28 cellular contexts compared by ENCODE assay signal in the genomic region with DNA sequence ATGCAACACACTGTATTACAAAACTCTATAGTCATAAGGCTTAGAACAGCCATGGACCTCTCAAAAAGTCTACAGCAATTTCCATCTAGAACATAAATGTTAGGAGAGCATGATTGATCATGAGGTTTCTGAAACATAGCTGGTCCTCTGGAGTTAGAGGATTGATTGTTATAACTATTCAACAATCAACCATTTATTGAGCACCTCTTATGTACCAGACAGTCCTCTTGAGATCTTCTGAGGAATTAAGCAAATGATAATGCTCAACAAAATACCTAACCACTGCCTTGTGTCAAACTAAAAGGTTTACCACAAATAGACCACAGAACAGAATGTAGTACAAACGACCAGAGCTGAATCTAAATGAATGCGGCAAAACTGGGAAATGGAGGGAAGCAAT.
"Had no signal": no experiment of that assay in that cellular context is flagged by ENCODE, and none has a peak within 500 bp of the region (broad histone marks: within the 10 kb centered on the region; RNA-seq: fewer than 3 reads in every experiment).

No MANE protein-coding gene starts in this region.

- H3K36me3 Mint-ChIP-seq: stimulated activated memory B cell treated with anti-CD40 and anti-IgM and Interleukin-4, amounts not matched to agents 10 μg/mL and 1 μg/mL and 100 μg/mL, for 72 hours; stimulated activated naive B cell treated with anti-CD40 and anti-IgM and Interleukin-4, amounts not matched to agents 10 μg/mL and 1 μg/mL and 100 μg/mL, for 72 hours; type B pancreatic cell had no signal

- H3K27me3 ChIP-seq: suprapubic skin, testis, thyroid gland, tibial artery, tibial nerve, transverse colon, upper lobe of left lung, upper lobe of right lung, uterus, vagina had no signal

- H3K4me3 Mint-ChIP-seq: stimulated activated effector memory CD8-positive, alpha-beta T cell treated with anti-CD3 and anti-CD28 coated beads, Interleukin-12 subunit alpha, Interleukin-12 subunit beta, amount 100 ng/mL, for 72 hours; stimulated activated memory B cell treated with anti-CD40 and anti-IgM and Interleukin-4, amounts not matched to agents 10 μg/mL and 1 μg/mL and 100 μg/mL, for 72 hours; stimulated activated naive B cell treated with anti-CD40 and anti-IgM and Interleukin-4, amounts not matched to agents 10 μg/mL and 1 μg/mL and 100 μg/mL, for 72 hours; stimulated activated naive CD8-positive, alpha-beta T cell treated with anti-CD3 and anti-CD28 coated beads, Interleukin-15, amount 100 ng/mL, for 72 hours; stimulated activated naive CD8-positive, alpha-beta T cell treated with anti-CD3 and anti-CD28 coated beads, Interleukin-15, Interleukin-2, amounts not matched to agents 100 ng/mL and 50 ng/mL, for 24 hours; type B pancreatic cell had no signal

- H3K4me1 ChIP-seq: uterus had no signal

- ATAC-seq: stimulated activated effector memory CD8-positive, alpha-beta T cell treated with anti-CD3 and anti-CD28 coated beads, Interleukin-12 subunit alpha, Interleukin-12 subunit beta, amount 100 ng/mL, for 72 hours; stimulated activated memory B cell treated with anti-CD40 and anti-IgM and Interleukin-4, amounts not matched to agents 10 μg/mL and 1 μg/mL and 100 μg/mL, for 72 hours; stimulated activated naive B cell treated with anti-CD40 and anti-IgM and Interleukin-4, amounts not matched to agents 10 μg/mL and 1 μg/mL and 100 μg/mL, for 72 hours; stimulated activated naive CD8-positive, alpha-beta T cell treated with anti-CD3 and anti-CD28 coated beads, Interleukin-15, amount 100 ng/mL, for 72 hours; stimulated activated naive CD8-positive, alpha-beta T cell treated with anti-CD3 and anti-CD28 coated beads, Interleukin-15, Interleukin-2, amounts not matched to agents 100 U/mL and 50 U/mL, for 24 hours; upper lobe of right lung had no signal

- H3K9me3 ChIP-seq: stomach, suprapubic skin, testis, thoracic aorta, thyroid gland, tibial artery, tibial nerve, transverse colon, upper lobe of left lung, upper lobe of right lung, uterus, vagina had no signal

- H3K4me3 ChIP-seq: stomach, suprapubic skin, testis, thoracic aorta, thyroid gland, tibial artery, tibial nerve, transverse colon, upper lobe of left lung, upper lobe of right lung, uterus, vagina had no signal

- H3K27ac ChIP-seq: stomach, suprapubic skin, testis, thoracic aorta, thyroid gland, tibial artery, tibial nerve, transverse colon, upper lobe of left lung, upper lobe of right lung, uterus, vagina had no signal

- H3K27me3 Mint-ChIP-seq: stimulated activated memory B cell treated with anti-CD40 and anti-IgM and Interleukin-4, amounts not matched to agents 10 μg/mL and 1 μg/mL and 100 μg/mL, for 72 hours; stimulated activated naive CD8-positive, alpha-beta T cell treated with anti-CD3 and anti-CD28 coated beads, Interleukin-15, amount 100 ng/mL, for 72 hours had no signal

- DNase-seq: stimulated activated CD4-positive, alpha-beta T cell treated with anti-CD3 and anti-CD28 coated beads, Interleukin-2, amount 100 ng/mL, for 48 hours; stimulated activated CD4-positive, alpha-beta T cell treated with anti-CD3 and anti-CD28 coated beads, Interleukin-4, amount 100 ng/mL, for 1 hour; stimulated activated CD4-positive, alpha-beta T cell treated with anti-CD3 and anti-CD28 coated beads, Interleukin-4, amount 100 ng/mL, for 24 hours; stimulated activated CD4-positive, alpha-beta T cell treated with anti-CD3 and anti-CD28 coated beads, Interleukin-4, amount 100 ng/mL, for 4 hours; stimulated activated CD8-positive, alpha-beta memory T cell treated with anti-CD3 and anti-CD28 coated beads, Interleukin-4, amount 100 ng/mL, for 48 hours; stimulated activated naive B cell treated with anti-CD40 and anti-IgM and Interleukin-4, amounts not matched to agents 10 μg/mL and 1 μg/mL and 100 μg/mL, for 72 hours; stimulated activated naive CD4-positive, alpha-beta T cell; stimulated activated naive CD4-positive, alpha-beta T cell treated with Interleukin-2 at 50 U/mL for 16 hours; stimulated activated naive CD8-positive, alpha-beta T cell treated with anti-CD3 and anti-CD28 coated beads, Interleukin-15, amount 100 ng/mL, for 72 hours; stimulated activated naive CD8-positive, alpha-beta T cell treated with anti-CD3 and anti-CD28 coated beads, Interleukin-15, Interleukin-2, amounts not matched to agents 100 U/mL and 50 U/mL, for 24 hours; stomach; substantia nigra; testis; thyroid gland; tibial artery; transverse colon; trophoblast cell; upper lobe of left lung; upper lobe of right lung; uterus had no signal

- H3K9me3 Mint-ChIP-seq: stimulated activated effector memory CD8-positive, alpha-beta T cell treated with anti-CD3 and anti-CD28 coated beads, Interleukin-12 subunit alpha, Interleukin-12 subunit beta, amount 100 ng/mL, for 72 hours; stimulated activated memory B cell treated with anti-CD40 and anti-IgM and Interleukin-4, amounts not matched to agents 10 μg/mL and 1 μg/mL and 100 μg/mL, for 72 hours; stimulated activated naive B cell treated with anti-CD40 and anti-IgM and Interleukin-4, amounts not matched to agents 10 μg/mL and 1 μg/mL and 100 μg/mL, for 72 hours; stimulated activated naive CD8-positive, alpha-beta T cell treated with anti-CD3 and anti-CD28 coated beads, Interleukin-15, amount 100 ng/mL, for 72 hours; stimulated activated naive CD8-positive, alpha-beta T cell treated with anti-CD3 and anti-CD28 coated beads, Interleukin-15, Interleukin-2, amounts not matched to agents 100 ng/mL and 50 ng/mL, for 24 hours; type B pancreatic cell had no signal

- H3K36me3 ChIP-seq: stomach, suprapubic skin, thoracic aorta, thyroid gland, tibial artery, tibial nerve, transverse colon, upper lobe of left lung, upper lobe of right lung, uterus, vagina had no signal

- H3K27ac Mint-ChIP-seq: stimulated activated effector memory CD8-positive, alpha-beta T cell treated with anti-CD3 and anti-CD28 coated beads, Interleukin-12 subunit alpha, Interleukin-12 subunit beta, amount 100 ng/mL, for 72 hours; stimulated activated memory B cell treated with anti-CD40 and anti-IgM and Interleukin-4, amounts not matched to agents 10 μg/mL and 1 μg/mL and 100 μg/mL, for 72 hours; stimulated activated naive B cell treated with anti-CD40 and anti-IgM and Interleukin-4, amounts not matched to agents 10 μg/mL and 1 μg/mL and 100 μg/mL, for 72 hours; stimulated activated naive CD8-positive, alpha-beta T cell treated with anti-CD3 and anti-CD28 coated beads, Interleukin-15, amount 100 ng/mL, for 72 hours; stimulated activated naive CD8-positive, alpha-beta T cell treated with anti-CD3 and anti-CD28 coated beads, Interleukin-15, Interleukin-2, amounts not matched to agents 100 ng/mL and 50 ng/mL, for 24 hours; type B pancreatic cell had no signal
